14 cellular contexts compared by ENCODE assay signal in the genomic region with DNA sequence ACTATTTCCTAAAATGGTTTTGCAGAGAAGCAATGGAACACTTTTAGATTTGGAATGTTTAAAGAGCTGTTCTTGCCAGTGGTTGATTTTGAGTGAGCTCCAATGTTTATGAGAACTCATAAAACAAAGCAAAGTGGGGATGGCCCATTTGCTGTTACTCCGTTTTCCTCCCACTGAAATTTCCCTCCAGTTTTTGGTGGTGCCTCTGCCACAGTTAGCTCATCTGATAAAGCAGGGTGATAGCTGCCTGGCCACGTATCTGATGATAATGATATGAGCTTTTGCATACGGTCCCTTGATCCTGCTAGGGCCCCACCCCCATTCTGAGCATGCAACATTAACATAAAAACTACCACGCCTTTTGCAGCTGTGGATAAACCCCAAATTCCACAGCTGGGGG.
"Had no signal": no experiment of that assay in that cellular context is flagged by ENCODE, and none has a peak within 500 bp of the region (broad histone marks: within the 10 kb centered on the region; RNA-seq: fewer than 3 reads in every experiment).

No MANE protein-coding gene starts in this region.

- H3K4me3 Mint-ChIP-seq: activated naive CD8-positive, alpha-beta T cell; activated T-cell treated with anti-CD3 and anti-CD28 coated beads, Interleukin-2, amount 50 U/mL, for 4 hours; naive thymus-derived CD4-positive, alpha-beta T cell had no signal

- H3K36me3 ChIP-seq: neutrophil, sigmoid colon, thoracic aorta, upper lobe of right lung had no signal

- H3K9me3 Mint-ChIP-seq: activated T-cell treated with anti-CD3 and anti-CD28 coated beads, Interleukin-2, amount 50 U/mL, for 4 hours had no signal

- ATAC-seq: activated CD4-positive, CD25-positive, alpha-beta regulatory T cell treated with anti-CD3 and anti-CD28 coated beads, Interleukin-2, amount 50 U/mL, for 24 hours; activated T-cell treated with anti-CD3 and anti-CD28 coated beads, Interleukin-2, amount 50 U/mL, for 4 hours; left lobe of liver; naive thymus-derived CD4-positive, alpha-beta T cell; upper lobe of right lung had no signal

- DNase-seq: activated gamma-delta T cell; activated T-cell treated with anti-CD3 and anti-CD28 coated beads, Interleukin-2, amount 50 U/mL, for 4 hours; amniotic stem cell; hippocampal formation; naive thymus-derived CD4-positive, alpha-beta T cell; sigmoid colon; stimulated activated CD4-positive, alpha-beta T cell treated with anti-CD3 and anti-CD28 coated beads, Interleukin-1b, Interleukin-23, amount 100 ng/mL, for 48 hours; upper lobe of right lung had no signal

- H3K27ac Mint-ChIP-seq: activated naive CD8-positive, alpha-beta T cell had no signal

- H3K9me3 ChIP-seq: neutrophil, sigmoid colon, thoracic aorta, upper lobe of right lung had no signal

- H3K27ac ChIP-seq: neutrophil, parathyroid adenoma, sigmoid colon, thoracic aorta, upper lobe of right lung had no signal

- H3K27me3 Mint-ChIP-seq: activated naive CD8-positive, alpha-beta T cell; naive thymus-derived CD4-positive, alpha-beta T cell had no signal
